Comparison of ENCODE assay signal across 8 cellular contexts in the genomic region with DNA sequence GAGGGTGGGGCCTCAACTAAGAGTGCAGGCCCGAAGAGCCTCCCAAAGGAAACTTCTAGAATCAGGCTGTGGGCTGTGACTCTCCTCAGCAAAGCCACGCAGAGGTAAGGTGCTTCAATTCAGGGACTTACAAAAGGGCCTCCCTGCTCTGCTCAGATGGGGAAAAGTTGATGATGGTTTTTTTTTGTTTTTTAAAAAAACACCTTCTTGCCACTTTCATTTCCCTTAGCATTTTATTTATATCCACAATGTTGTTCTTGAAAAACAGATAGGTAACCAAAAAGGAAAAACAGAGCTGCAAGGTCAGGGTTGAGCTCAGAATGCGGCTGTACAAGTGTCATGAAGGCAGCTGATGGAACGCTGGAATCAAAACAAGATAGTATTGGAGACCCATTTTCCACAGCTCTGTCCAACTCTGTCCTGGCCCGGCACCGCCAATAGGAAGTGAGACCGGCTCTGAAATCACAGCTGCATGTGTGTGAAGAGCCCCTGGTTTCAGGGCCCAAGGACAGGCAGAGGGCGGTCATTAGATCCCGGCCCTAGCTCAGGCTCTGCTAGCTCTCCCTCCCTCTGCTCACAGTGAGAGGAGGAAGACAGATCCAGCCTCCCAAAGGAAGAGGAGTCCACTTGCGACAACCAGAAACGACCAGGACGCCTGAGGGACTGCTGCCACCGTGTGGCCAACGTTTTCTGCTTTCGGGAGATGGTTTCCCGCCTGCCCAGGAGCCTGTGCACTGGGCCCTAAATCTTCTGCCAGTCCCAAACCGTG. TPM values are rescaled to one million over a fixed set of nuclear protein-coding genes. Genes with fewer than 3 reads are reported as not detected.
DNase-seq lines count a peak whose midpoint lies in the region; ATAC-seq and TF ChIP-seq lines count a peak whose summit lies in the region.

No MANE protein-coding gene starts in this region.

- no peaks in the 10 kb centered on the region for H3K9me3 ChIP-seq in iPS DF 6.9 (ENCODE audit: control insufficient read depth, insufficient read depth, low read length)

- H3K36me3 ChIP-seq in iPS DF 6.9 (ENCODE audit: control insufficient read depth, insufficient read depth, low read length), result peaks cover 6% of the 10 kb centered on the region

- no peak overlapping the region for H3K4me3 Mint-ChIP-seq in brain

- no peaks in the 10 kb centered on the region for H3K27me3 ChIP-seq in iPS DF 6.9 (ENCODE audit: control insufficient read depth, insufficient read depth, low read length)

- DNase-seq in GM10266 (ENCODE audit: extremely low spot score) (peak; percentile 81), MV-4-11 (lab: John Stamatoyannopoulos, UW) (peak; percentile 69), UCSD-AML1 (lab: John Stamatoyannopoulos, UW; ENCODE audit: unreplicated experiment) (peak; percentile 72), iPS DF 6.9 (ENCODE audit: low read depth, low spot score) (peak; percentile 63), skeletal muscle cell (ENCODE audit: low read depth) (peak; percentile 45), NCI-H187 (lab: John Stamatoyannopoulos, UW) (no peak)

- TF ChIP-seq CTCF in GM10266 (IDR thresholded peaks at IDR 0.05; ENCODE audit: control insufficient read depth, insufficient read depth, low read depth, missing control alignments), result peak; percentile 72
- peak; percentile 84 to 93 for TF ChIP-seq CTCF in brain (conservative IDR thresholded peaks at IDR 0.05)

- H3K9me3 Mint-ChIP-seq in brain, result peaks cover 0 to 3% (median 0%) of the 10 kb centered on the region in 5 experiments

- ATAC-seq in HG03159 (IDR thresholded peaks at IDR 0.05; ENCODE audit: unreplicated experiment), result no peak

- H3K27ac Mint-ChIP-seq in brain, result peak overlapping the region in 4 of 5 experiments; percentile 12 to 79 (median 58)

- H3K27ac ChIP-seq in iPS DF 6.9 (ENCODE audit: low read length), result no peak overlapping the region

- WGBS in iPS DF 6.9 (ENCODE audit: insufficient coverage, insufficient read length), result no CpG with 5 or more reads among the region's 17 CpGs

- H3K4me3 ChIP-seq in iPS DF 6.9 (ENCODE audit: low read length) (no peak overlapping the region), skeletal muscle cell (ENCODE audit: low read depth, low read length) (no peak overlapping the region)

- H3K27me3 Mint-ChIP-seq in brain, result peaks cover 5% of the 10 kb centered on the region

- H3K4me1 ChIP-seq in iPS DF 6.9 (ENCODE audit: control insufficient read depth, insufficient read depth, low read length), result no peaks in the 10 kb centered on the region

- peaks cover 35% of the 10 kb centered on the region for H3K36me3 Mint-ChIP-seq in brain

- H3K4me1 Mint-ChIP-seq in brain, result peaks cover 6% of the 10 kb centered on the region

RNA-seq across cellular contexts. Expression of a gene that starts 58.3 kb away (rescaled TPM):
- 8.5 TPM for polyA plus RNA-seq in brain (ENCODE audit: insufficient read depth, low read depth, low replicate concordance)

Comparison
In these comparisons a context has a peak if more than half of its experiments do, and no peak if none do; other contexts are left out.
1. DNase-seq: peak in GM10266 (single experiment), MV-4-11 (single experiment), UCSD-AML1 (single experiment), iPS DF 6.9 (single experiment) and skeletal muscle cell (single experiment); none in NCI-H187 (0 of 2).